In genomic region chr12:69660164-69660863, GRCh38 we compare ENCODE assay signal across 34 cellular contexts. TPM values are rescaled to one million over a fixed set of nuclear protein-coding genes. Genes with fewer than 3 reads are reported as not detected.
"Had no signal": no experiment of that assay in that cellular context is flagged by ENCODE, and none has a peak within 500 bp of the region (broad histone marks: within the 10 kb centered on the region; RNA-seq: fewer than 3 reads in every experiment).

No MANE protein-coding gene starts in this region.

- H3K27me3 ChIP-seq: dorsolateral prefrontal cortex, gastroesophageal sphincter, heart right ventricle, left lung, ovary, suprapubic skin, transverse colon, upper lobe of right lung, uterus had no signal

- H3K4me2 ChIP-seq: smooth muscle cell had no signal

- H3K36me3 ChIP-seq: gastroesophageal sphincter, heart right ventricle, left lung, ovary, suprapubic skin, transverse colon, upper lobe of right lung, uterus had no signal

- DNase-seq: dorsolateral prefrontal cortex; effector CD4-positive, alpha-beta T cell; foreskin fibroblast; heart right ventricle; hippocampal formation; left cardiac atrium; left lung; mesendoderm; midbrain; naive thymus-derived CD8-positive, alpha-beta T cell; occipital lobe; ovary; stimulated activated CD4-positive, alpha-beta T cell treated with anti-CD3 and anti-CD28 coated beads, Interleukin-12 subunit alpha, Interleukin-12 subunit beta, amount 100 ng/mL, for 4 hours; stimulated activated CD4-positive, alpha-beta T cell treated with anti-CD3 and anti-CD28 coated beads, Interleukin-1b, Interleukin-23, amount 100 ng/mL, for 48 hours; stimulated activated CD4-positive, alpha-beta T cell treated with anti-CD3 and anti-CD28 coated beads, Interleukin-4, amount 100 ng/mL, for 1 hour; stimulated activated CD8-positive, alpha-beta memory T cell treated with anti-CD3 and anti-CD28 coated beads, Interleukin-4, amount 100 ng/mL, for 48 hours; stimulated activated naive CD4-positive, alpha-beta T cell; stimulated activated naive CD8-positive, alpha-beta T cell treated with anti-CD3 and anti-CD28 coated beads, Interleukin-15, amount 100 ng/mL, for 72 hours; transverse colon; upper lobe of right lung; uterus had no signal

- H3K27ac Mint-ChIP-seq: naive thymus-derived CD8-positive, alpha-beta T cell; stimulated activated naive CD8-positive, alpha-beta T cell treated with anti-CD3 and anti-CD28 coated beads, Interleukin-15, amount 100 ng/mL, for 72 hours had no signal

- H3K4me1 ChIP-seq: left lung, transverse colon, uterus had no signal

- H3K4me3 ChIP-seq: dorsolateral prefrontal cortex, gastroesophageal sphincter, heart right ventricle, left lung, ovary, smooth muscle cell, suprapubic skin, transverse colon, upper lobe of right lung, uterus had no signal

- H3K9me3 ChIP-seq: gastroesophageal sphincter, heart right ventricle, left lung, ovary, suprapubic skin, transverse colon, upper lobe of right lung, uterus had no signal

- H3K9me3 Mint-ChIP-seq: naive thymus-derived CD8-positive, alpha-beta T cell; stimulated activated naive CD8-positive, alpha-beta T cell treated with anti-CD3 and anti-CD28 coated beads, Interleukin-15, amount 100 ng/mL, for 72 hours had no signal

- H3K4me1 Mint-ChIP-seq: naive thymus-derived CD8-positive, alpha-beta T cell; stimulated activated naive CD8-positive, alpha-beta T cell treated with anti-CD3 and anti-CD28 coated beads, Interleukin-15, amount 100 ng/mL, for 72 hours had no signal

- FAIRE-seq: colon, islet of Langerhans had no signal

- H3K4me3 Mint-ChIP-seq: naive thymus-derived CD8-positive, alpha-beta T cell; stimulated activated naive CD8-positive, alpha-beta T cell treated with anti-CD3 and anti-CD28 coated beads, Interleukin-15, amount 100 ng/mL, for 72 hours had no signal

- ATAC-seq: esophagus mucosa; gastroesophageal sphincter; heart right ventricle; left cardiac atrium; left lung; naive thymus-derived CD8-positive, alpha-beta T cell; sciatic nerve; stimulated activated naive CD8-positive, alpha-beta T cell treated with anti-CD3 and anti-CD28 coated beads, Interleukin-15, amount 100 ng/mL, for 72 hours; upper lobe of right lung had no signal

- H3K27ac ChIP-seq: gastroesophageal sphincter, heart right ventricle, left lung, ovary, suprapubic skin, transverse colon, upper lobe of right lung, uterus had no signal

- H3K36me3 Mint-ChIP-seq: naive thymus-derived CD8-positive, alpha-beta T cell had no signal

RNA-seq across cellular contexts. Expression of gene BEST3, which starts 38.8 kb away (rescaled TPM):
- total RNA-seq: esophagus mucosa; left lung; naive thymus-derived CD8-positive, alpha-beta T cell; ovary; posterior vena cava; sciatic nerve; transverse colon; upper lobe of right lung had no signal
- polyA plus RNA-seq: naive thymus-derived CD8-positive, alpha-beta T cell; smooth muscle cell had no signal

RNA-seq across cellular contexts. Expression of gene LRRC10, which starts 49.6 kb away (rescaled TPM):
- total RNA-seq: dorsolateral prefrontal cortex; esophagus mucosa; gastroesophageal sphincter; kidney epithelial cell; left lung; lower leg skin; lung microvascular endothelial cell; myocyte; naive thymus-derived CD8-positive, alpha-beta T cell; occipital lobe; ovary; posterior vena cava; sciatic nerve; smooth muscle cell; suprapubic skin; transverse colon; upper lobe of right lung; uterus had no signal
- polyA plus RNA-seq: naive thymus-derived CD8-positive, alpha-beta T cell; neural cell; ovary; smooth muscle cell had no signal
